1 cellular context compared by ENCODE assay signal in the genomic region with DNA sequence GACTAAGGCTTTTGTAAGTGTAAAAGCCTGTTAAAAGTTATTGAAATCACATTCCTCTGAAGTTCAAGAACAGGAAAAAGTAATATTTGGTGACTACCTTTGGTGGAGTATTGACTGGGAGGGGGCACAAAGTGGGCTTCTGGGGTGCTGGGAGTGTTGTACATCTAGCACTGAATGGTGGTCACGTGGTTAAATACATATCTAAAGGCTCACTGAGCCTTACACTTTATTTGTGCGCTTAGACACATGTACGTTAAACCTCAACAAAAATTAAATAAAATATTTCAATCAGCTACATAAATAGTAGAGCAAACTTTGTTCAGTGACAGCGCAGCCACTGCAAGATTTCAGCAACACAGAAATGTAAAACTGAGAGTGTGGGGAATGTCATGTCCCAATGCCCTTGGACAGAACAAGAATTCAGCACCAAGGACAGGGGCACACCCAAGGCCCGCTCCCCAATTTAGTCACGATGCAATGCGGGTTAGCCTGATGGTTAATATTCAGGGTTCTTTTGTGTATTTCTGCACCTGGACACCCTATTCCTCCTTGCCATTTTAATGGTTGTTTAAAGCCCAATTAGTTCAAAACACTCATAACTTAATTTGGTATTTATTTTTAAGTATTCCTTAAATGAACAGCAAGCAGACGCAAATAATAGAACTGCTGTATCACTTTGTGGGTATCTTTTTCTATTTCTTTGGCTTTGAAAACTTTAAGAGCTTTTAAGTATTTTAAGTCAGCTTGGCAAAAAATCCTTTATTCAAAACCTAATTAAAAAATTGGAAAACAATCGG.
A peak's percentile ranks its signal among the peaks of the same experiment; 100 is the strongest.
TF ChIP-seq lines count a peak whose summit lies in the region.

No MANE protein-coding gene starts in this region.

TF ChIP-seq in HepG2, 621 proteins besides CTCF, POLR2A, EP300 and RAD21 (continued from another document and continues in another):
- TF ChIP-seq, protein P1, sequence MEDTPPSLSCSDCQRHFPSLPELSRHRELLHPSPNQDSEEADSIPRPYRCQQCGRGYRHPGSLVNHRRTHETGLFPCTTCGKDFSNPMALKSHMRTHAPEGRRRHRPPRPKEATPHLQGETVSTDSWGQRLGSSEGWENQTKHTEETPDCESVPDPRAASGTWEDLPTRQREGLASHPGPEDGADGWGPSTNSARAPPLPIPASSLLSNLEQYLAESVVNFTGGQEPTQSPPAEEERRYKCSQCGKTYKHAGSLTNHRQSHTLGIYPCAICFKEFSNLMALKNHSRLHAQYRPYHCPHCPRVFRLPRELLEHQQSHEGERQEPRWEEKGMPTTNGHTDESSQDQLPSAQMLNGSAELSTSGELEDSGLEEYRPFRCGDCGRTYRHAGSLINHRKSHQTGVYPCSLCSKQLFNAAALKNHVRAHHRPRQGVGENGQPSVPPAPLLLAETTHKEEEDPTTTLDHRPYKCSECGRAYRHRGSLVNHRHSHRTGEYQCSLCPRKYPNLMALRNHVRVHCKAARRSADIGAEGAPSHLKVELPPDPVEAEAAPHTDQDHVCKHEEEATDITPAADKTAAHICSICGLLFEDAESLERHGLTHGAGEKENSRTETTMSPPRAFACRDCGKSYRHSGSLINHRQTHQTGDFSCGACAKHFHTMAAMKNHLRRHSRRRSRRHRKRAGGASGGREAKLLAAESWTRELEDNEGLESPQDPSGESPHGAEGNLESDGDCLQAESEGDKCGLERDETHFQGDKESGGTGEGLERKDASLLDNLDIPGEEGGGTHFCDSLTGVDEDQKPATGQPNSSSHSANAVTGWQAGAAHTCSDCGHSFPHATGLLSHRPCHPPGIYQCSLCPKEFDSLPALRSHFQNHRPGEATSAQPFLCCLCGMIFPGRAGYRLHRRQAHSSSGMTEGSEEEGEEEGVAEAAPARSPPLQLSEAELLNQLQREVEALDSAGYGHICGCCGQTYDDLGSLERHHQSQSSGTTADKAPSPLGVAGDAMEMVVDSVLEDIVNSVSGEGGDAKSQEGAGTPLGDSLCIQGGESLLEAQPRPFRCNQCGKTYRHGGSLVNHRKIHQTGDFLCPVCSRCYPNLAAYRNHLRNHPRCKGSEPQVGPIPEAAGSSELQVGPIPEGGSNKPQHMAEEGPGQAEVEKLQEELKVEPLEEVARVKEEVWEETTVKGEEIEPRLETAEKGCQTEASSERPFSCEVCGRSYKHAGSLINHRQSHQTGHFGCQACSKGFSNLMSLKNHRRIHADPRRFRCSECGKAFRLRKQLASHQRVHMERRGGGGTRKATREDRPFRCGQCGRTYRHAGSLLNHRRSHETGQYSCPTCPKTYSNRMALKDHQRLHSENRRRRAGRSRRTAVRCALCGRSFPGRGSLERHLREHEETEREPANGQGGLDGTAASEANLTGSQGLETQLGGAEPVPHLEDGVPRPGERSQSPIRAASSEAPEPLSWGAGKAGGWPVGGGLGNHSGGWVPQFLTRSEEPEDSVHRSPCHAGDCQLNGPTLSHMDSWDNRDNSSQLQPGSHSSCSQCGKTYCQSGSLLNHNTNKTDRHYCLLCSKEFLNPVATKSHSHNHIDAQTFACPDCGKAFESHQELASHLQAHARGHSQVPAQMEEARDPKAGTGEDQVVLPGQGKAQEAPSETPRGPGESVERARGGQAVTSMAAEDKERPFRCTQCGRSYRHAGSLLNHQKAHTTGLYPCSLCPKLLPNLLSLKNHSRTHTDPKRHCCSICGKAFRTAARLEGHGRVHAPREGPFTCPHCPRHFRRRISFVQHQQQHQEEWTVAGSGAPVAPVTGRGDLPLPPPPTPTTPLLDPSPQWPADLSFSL (CRISPR knock-in tag; IDR thresholded peaks at IDR 0.05): no peak
- no peak for TF ChIP-seq ZNF430 (CRISPR knock-in tag; IDR thresholded peaks at IDR 0.05)
- TF ChIP-seq, protein P2, sequence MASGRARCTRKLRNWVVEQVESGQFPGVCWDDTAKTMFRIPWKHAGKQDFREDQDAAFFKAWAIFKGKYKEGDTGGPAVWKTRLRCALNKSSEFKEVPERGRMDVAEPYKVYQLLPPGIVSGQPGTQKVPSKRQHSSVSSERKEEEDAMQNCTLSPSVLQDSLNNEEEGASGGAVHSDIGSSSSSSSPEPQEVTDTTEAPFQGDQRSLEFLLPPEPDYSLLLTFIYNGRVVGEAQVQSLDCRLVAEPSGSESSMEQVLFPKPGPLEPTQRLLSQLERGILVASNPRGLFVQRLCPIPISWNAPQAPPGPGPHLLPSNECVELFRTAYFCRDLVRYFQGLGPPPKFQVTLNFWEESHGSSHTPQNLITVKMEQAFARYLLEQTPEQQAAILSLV (CRISPR knock-in tag; IDR thresholded peaks at IDR 0.05; ENCODE audit: borderline replicate concordance): no peak
- no peak for TF ChIP-seq ZNF121 (CRISPR knock-in tag; IDR thresholded peaks at IDR 0.05)
- peak; percentile 93 for TF ChIP-seq NKX3-1 (CRISPR knock-in tag; IDR thresholded peaks at IDR 0.05)
- TF ChIP-seq CEBPG (CRISPR knock-in tag; IDR thresholded peaks at IDR 0.05): 0 out of 2 replicates have a peak, but pooled peaks have one; percentile 14
- TF ChIP-seq RXRA (CRISPR knock-in tag; IDR thresholded peaks at IDR 0.05): no peak
- TF ChIP-seq TSC22D2 (CRISPR knock-in tag; IDR thresholded peaks at IDR 0.05; ENCODE audit: borderline replicate concordance): peak; percentile 89; the same call in 1 of the 2 replicates
- 0 out of 2 replicates have a peak, but pooled peaks have one; percentile 46 for TF ChIP-seq ZNF7 (CRISPR knock-in tag; IDR thresholded peaks at IDR 0.05)
- no peak for TF ChIP-seq KLF15 (CRISPR knock-in tag; IDR thresholded peaks at IDR 0.05; ENCODE audit: borderline replicate concordance)
- TF ChIP-seq SOX13 (IDR thresholded peaks at IDR 0.05): no peak
- TF ChIP-seq SOX13 (CRISPR knock-in tag; conservative IDR thresholded peaks at IDR 0.05 in 1 of 2, IDR thresholded peaks at IDR 0.05 in 1 of 2): peak in 1 of 2 experiments; percentile 39; a peak in 1 of 4 replicates
- 0 out of 2 replicates have a peak, but pooled peaks have one; percentile 21 for TF ChIP-seq NAIF1 (CRISPR knock-in tag; IDR thresholded peaks at IDR 0.05; ENCODE audit: borderline replicate concordance)
- TF ChIP-seq ZSCAN30 (CRISPR knock-in tag; IDR thresholded peaks at IDR 0.05): 0 out of 2 replicates have a peak, but pooled peaks have one; percentile 33
- TF ChIP-seq SIX4 (CRISPR knock-in tag; IDR thresholded peaks at IDR 0.05): peak; percentile 8; the same call in 1 of the 2 replicates
- TF ChIP-seq, protein P3, sequence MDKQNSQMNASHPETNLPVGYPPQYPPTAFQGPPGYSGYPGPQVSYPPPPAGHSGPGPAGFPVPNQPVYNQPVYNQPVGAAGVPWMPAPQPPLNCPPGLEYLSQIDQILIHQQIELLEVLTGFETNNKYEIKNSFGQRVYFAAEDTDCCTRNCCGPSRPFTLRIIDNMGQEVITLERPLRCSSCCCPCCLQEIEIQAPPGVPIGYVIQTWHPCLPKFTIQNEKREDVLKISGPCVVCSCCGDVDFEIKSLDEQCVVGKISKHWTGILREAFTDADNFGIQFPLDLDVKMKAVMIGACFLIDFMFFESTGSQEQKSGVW (CRISPR knock-in tag; IDR thresholded peaks at IDR 0.05; ENCODE audit: borderline replicate concordance): no peak
- peak; percentile 86 for TF ChIP-seq MEIS2 (CRISPR knock-in tag; IDR thresholded peaks at IDR 0.05)
- peak; percentile 46; the same call in 1 of the 2 replicates for TF ChIP-seq THAP11 (CRISPR knock-in tag; IDR thresholded peaks at IDR 0.05)
- TF ChIP-seq ZNF879 (CRISPR knock-in tag; IDR thresholded peaks at IDR 0.05): peak; percentile 68; the same call in 1 of the 2 replicates
- 0 out of 2 replicates have a peak, but pooled peaks have one; percentile 84 for TF ChIP-seq ZFP36L2 (CRISPR knock-in tag; IDR thresholded peaks at IDR 0.05)
- no peak for TF ChIP-seq ZNF350 (CRISPR knock-in tag; IDR thresholded peaks at IDR 0.05; ENCODE audit: borderline replicate concordance, low read depth)
- TF ChIP-seq, protein P4, sequence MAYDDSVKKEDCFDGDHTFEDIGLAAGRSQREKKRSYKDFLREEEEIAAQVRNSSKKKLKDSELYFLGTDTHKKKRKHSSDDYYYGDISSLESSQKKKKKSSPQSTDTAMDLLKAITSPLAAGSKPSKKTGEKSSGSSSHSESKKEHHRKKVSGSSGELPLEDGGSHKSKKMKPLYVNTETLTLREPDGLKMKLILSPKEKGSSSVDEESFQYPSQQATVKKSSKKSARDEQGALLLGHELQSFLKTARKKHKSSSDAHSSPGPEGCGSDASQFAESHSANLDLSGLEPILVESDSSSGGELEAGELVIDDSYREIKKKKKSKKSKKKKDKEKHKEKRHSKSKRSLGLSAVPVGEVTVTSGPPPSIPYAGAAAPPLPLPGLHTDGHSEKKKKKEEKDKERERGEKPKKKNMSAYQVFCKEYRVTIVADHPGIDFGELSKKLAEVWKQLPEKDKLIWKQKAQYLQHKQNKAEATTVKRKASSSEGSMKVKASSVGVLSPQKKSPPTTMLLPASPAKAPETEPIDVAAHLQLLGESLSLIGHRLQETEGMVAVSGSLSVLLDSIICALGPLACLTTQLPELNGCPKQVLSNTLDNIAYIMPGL (CRISPR knock-in tag; IDR thresholded peaks at IDR 0.05; ENCODE audit: borderline replicate concordance in 1 of 2, low read depth in 1 of 2): 0 out of 4 replicates have a peak, but pooled peaks of 1 of the 2 experiments have one; percentile 24
- TF ChIP-seq KLF16 (CRISPR knock-in tag; IDR thresholded peaks at IDR 0.05): peak in 1 of 2 experiments; percentile 40; a peak in 1 of 4 replicates
- TF ChIP-seq, protein P5, sequence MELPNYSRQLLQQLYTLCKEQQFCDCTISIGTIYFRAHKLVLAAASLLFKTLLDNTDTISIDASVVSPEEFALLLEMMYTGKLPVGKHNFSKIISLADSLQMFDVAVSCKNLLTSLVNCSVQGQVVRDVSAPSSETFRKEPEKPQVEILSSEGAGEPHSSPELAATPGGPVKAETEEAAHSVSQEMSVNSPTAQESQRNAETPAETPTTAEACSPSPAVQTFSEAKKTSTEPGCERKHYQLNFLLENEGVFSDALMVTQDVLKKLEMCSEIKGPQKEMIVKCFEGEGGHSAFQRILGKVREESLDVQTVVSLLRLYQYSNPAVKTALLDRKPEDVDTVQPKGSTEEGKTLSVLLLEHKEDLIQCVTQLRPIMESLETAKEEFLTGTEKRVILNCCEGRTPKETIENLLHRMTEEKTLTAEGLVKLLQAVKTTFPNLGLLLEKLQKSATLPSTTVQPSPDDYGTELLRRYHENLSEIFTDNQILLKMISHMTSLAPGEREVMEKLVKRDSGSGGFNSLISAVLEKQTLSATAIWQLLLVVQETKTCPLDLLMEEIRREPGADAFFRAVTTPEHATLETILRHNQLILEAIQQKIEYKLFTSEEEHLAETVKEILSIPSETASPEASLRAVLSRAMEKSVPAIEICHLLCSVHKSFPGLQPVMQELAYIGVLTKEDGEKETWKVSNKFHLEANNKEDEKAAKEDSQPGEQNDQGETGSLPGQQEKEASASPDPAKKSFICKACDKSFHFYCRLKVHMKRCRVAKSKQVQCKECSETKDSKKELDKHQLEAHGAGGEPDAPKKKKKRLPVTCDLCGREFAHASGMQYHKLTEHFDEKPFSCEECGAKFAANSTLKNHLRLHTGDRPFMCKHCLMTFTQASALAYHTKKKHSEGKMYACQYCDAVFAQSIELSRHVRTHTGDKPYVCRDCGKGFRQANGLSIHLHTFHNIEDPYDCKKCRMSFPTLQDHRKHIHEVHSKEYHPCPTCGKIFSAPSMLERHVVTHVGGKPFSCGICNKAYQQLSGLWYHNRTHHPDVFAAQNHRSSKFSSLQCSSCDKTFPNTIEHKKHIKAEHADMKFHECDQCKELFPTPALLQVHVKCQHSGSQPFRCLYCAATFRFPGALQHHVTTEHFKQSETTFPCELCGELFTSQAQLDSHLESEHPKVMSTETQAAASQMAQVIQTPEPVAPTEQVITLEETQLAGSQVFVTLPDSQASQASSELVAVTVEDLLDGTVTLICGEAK (IDR thresholded peaks at IDR 0.05): no peak
- TF ChIP-seq, protein P5 (CRISPR knock-in tag; IDR thresholded peaks at IDR 0.05): no peak
- peak; percentile 45; the same call in 1 of the 2 replicates for TF ChIP-seq RARA (CRISPR knock-in tag; IDR thresholded peaks at IDR 0.05)
- 0 out of 2 replicates have a peak, but pooled peaks have one; percentile 52 for TF ChIP-seq ZNF766 (CRISPR knock-in tag; IDR thresholded peaks at IDR 0.05; ENCODE audit: borderline replicate concordance)
- TF ChIP-seq ISL2 (CRISPR knock-in tag; IDR thresholded peaks at IDR 0.05): peak; percentile 59; the same call in 1 of the 2 replicates
- no peak for TF ChIP-seq CHD4 (IDR thresholded peaks at IDR 0.05; ENCODE audit: borderline replicate concordance, low read length)
- TF ChIP-seq RFX1 (IDR thresholded peaks at IDR 0.05): no peak
- TF ChIP-seq SAP130 (CRISPR knock-in tag; IDR thresholded peaks at IDR 0.05; ENCODE audit: low read depth): peak; percentile 47
- TF ChIP-seq KAT7 (CRISPR knock-in tag; IDR thresholded peaks at IDR 0.05; ENCODE audit: borderline replicate concordance): no peak
- 0 out of 2 replicates have a peak, but pooled peaks have one; percentile 60 for TF ChIP-seq FLYWCH1 (CRISPR knock-in tag; IDR thresholded peaks at IDR 0.05)
- TF ChIP-seq ZNF34 (CRISPR knock-in tag; IDR thresholded peaks at IDR 0.05; ENCODE audit: borderline replicate concordance): no peak
- TF ChIP-seq, protein P6, sequence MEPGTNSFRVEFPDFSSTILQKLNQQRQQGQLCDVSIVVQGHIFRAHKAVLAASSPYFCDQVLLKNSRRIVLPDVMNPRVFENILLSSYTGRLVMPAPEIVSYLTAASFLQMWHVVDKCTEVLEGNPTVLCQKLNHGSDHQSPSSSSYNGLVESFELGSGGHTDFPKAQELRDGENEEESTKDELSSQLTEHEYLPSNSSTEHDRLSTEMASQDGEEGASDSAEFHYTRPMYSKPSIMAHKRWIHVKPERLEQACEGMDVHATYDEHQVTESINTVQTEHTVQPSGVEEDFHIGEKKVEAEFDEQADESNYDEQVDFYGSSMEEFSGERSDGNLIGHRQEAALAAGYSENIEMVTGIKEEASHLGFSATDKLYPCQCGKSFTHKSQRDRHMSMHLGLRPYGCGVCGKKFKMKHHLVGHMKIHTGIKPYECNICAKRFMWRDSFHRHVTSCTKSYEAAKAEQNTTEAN (CRISPR knock-in tag; conservative IDR thresholded peaks at IDR 0.05): peak; percentile 70
